In the genomic region with DNA sequence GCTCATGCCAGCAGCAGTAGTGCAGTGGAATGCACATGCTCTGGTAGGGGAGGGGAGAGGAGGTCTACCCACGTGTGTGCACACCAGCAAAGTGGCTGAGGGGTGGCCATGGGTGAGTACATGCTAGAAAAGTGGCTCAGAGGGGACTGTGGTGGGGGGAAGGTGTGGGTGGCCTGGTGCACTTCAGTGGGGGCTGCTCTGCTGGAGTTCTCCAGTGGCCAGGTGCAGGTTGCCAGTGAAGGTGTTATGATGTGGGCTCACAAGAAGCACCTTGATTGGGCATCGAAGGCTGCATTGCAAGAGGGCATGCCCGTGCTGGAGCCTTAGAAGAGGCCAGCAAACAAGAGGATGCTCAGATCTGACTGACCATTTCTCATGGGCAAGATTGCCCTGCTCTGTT, we compare ENCODE assay signal across 23 cellular contexts.
A peak's percentile ranks its signal among the peaks of the same experiment; 100 is the strongest.
DNase-seq lines count a peak whose midpoint lies in the region; ATAC-seq, FAIRE-seq and TF ChIP-seq lines count a peak whose summit lies in the region.
"Had no signal": no experiment of that assay in that cellular context is flagged by ENCODE, and none has a peak within 500 bp of the region (broad histone marks: within the 10 kb centered on the region; RNA-seq: fewer than 3 reads in every experiment).

No MANE protein-coding gene starts in this region.

- H3K27me3 Mint-ChIP-seq in T-helper 17 cell (no peaks in the 10 kb centered on the region), Caco-2 (ENCODE audit: insufficient read depth, unreplicated experiment) (no peaks in the 10 kb centered on the region)
- no peaks in the 10 kb centered on the region for H3K27me3 Mint-ChIP-seq in natural killer cell treated with Interleukin-12 subunit alpha and Interleukin-12 subunit beta and Interleukin-15 and Interleukin-18, amount 100 ng/mL, for 72 hours
- H3K27me3 Mint-ChIP-seq: B cell; CD4-positive, alpha-beta T cell had no signal

- H2BK20ac ChIP-seq in H1 (ENCODE audit: low read length) = no peak overlapping the region

- H3K79me2 ChIP-seq in H1 (ENCODE audit: control insufficient read depth in 1 of 2, insufficient read depth in 2 of 2, low read length in 2 of 2) = no peaks in the 10 kb centered on the region

- H2AFZ ChIP-seq in H1 (ENCODE audit: low read length) = no peak overlapping the region

- no peak for FAIRE-seq in H1 (lab: Jason Lieb, UNC)
- FAIRE-seq: A204.1, GM12878, GM12892, GM18507 had no signal

- H4K8ac ChIP-seq in H1 (ENCODE audit: extremely low read depth, insufficient read depth, low read length) = peak overlapping the region; percentile 25

- H3K23ac ChIP-seq in H1 (ENCODE audit: insufficient read length) = no peak overlapping the region

- no peak overlapping the region for H4K91ac ChIP-seq in H1 (replicated peaks; ENCODE audit: insufficient read length, low read length)

- no peak overlapping the region for H3K14ac ChIP-seq in H1 (ENCODE audit: insufficient read length)

- H2BK5ac ChIP-seq in H1 (ENCODE audit: low read depth, low read length) = no peak overlapping the region

- H3K9me3 ChIP-seq in H1 (ENCODE audit: insufficient read depth in 2 of 2, low read depth in 1 of 2, low read length in 1 of 2) (no peaks in the 10 kb centered on the region), spleen (peaks cover 0 to 61% (median 29%) of the 10 kb centered on the region in 8 donors), T-helper 17 cell (ENCODE audit: control insufficient read depth, low read length, poor library complexity, severe bottlenecking) (no peaks in the 10 kb centered on the region), Caco-2 (no peaks in the 10 kb centered on the region)

- CTCF ChIA-PET in H1 (lab: Charles Lee; ENCODE audit: partially characterized antibody) = no interaction called here
- CTCF ChIA-PET in Caco-2 (lab: Charles Lee) = no interaction called here

- no peaks in the 10 kb centered on the region for H4K20me1 ChIP-seq in H1 (replicated peaks in 1 of 2; ENCODE audit: control insufficient read depth in 1 of 2, insufficient read depth in 2 of 2, low read length in 2 of 2)
- H4K20me1 ChIP-seq: BLaER1 treated with 17β-estradiol and CSF1 and Interleukin-3, amounts not matched to agents 10 nM and 100 nM had no signal

- no peaks in the 10 kb centered on the region for H3K36me3 ChIP-seq in H1 (ENCODE audit: control insufficient read depth in 2 of 4, insufficient read depth in 4 of 4, low read length in 3 of 4)
- no peaks in the 10 kb centered on the region for H3K36me3 ChIP-seq in spleen
- H3K36me3 ChIP-seq in Caco-2 (ENCODE audit: control insufficient read depth, insufficient read depth, low read length) = no peaks in the 10 kb centered on the region
- H3K36me3 ChIP-seq: BLaER1 treated with 17β-estradiol and CSF1 and Interleukin-3, amounts not matched to agents 10 nM and 100 nM had no signal

- no peaks in the 10 kb centered on the region for H3K23me2 ChIP-seq in H1 (ENCODE audit: low read depth, low read length)

- no peak overlapping the region for H3K9ac ChIP-seq in H1 (replicated peaks in 1 of 4; ENCODE audit: extremely low read depth in 1 of 4, low read depth in 3 of 4, low read length in 3 of 4)
- H3K9ac ChIP-seq: BLaER1 treated with 17β-estradiol and CSF1 and Interleukin-3, amounts not matched to agents 10 nM and 100 nM had no signal

- no peak for TF ChIP-seq POLR2A in H1 (IDR thresholded peaks at IDR 0.05; ENCODE audit: control extremely low read depth in 1 of 2, low read depth in 2 of 2, low read length in 2 of 2)
- TF ChIP-seq POLR2A in spleen (IDR thresholded peaks at IDR 0.05) = no peak

- no peaks in the 10 kb centered on the region for H3K4me1 ChIP-seq in H1 (replicated peaks in 1 of 4; ENCODE audit: control insufficient read depth in 3 of 4, insufficient read depth in 4 of 4, low read length in 3 of 4)
- no peaks in the 10 kb centered on the region for H3K4me1 ChIP-seq in spleen
- no peaks in the 10 kb centered on the region for H3K4me1 ChIP-seq in Caco-2

- no peak overlapping the region for H3K4me3 Mint-ChIP-seq in T-helper 17 cell
- no peak overlapping the region for H3K4me3 Mint-ChIP-seq in natural killer cell treated with Interleukin-12 subunit alpha and Interleukin-12 subunit beta and Interleukin-15 and Interleukin-18, amount 100 ng/mL, for 72 hours
- no peak overlapping the region for H3K4me3 Mint-ChIP-seq in Caco-2 (ENCODE audit: unreplicated experiment)
- H3K4me3 Mint-ChIP-seq: B cell; CD4-positive, alpha-beta T cell; CD8-positive, alpha-beta T cell had no signal

- H3K4me3 ChIP-seq in H1 (ENCODE audit: extremely low read depth in 1 of 4, insufficient read depth in 2 of 4, low read depth in 3 of 4, low read length in 4 of 4) = no peak overlapping the region
- no peak overlapping the region for H3K4me3 ChIP-seq in spleen
- H3K4me3 ChIP-seq in Caco-2 (ENCODE audit: low read depth, low read length) = no peak overlapping the region
- H3K4me3 ChIP-seq: BLaER1 treated with 17β-estradiol and CSF1 and Interleukin-3, amounts not matched to agents 10 nM and 100 nM; GM12878 had no signal

- H3K9me3 Mint-ChIP-seq in natural killer cell treated with Interleukin-12 subunit alpha and Interleukin-12 subunit beta and Interleukin-15 and Interleukin-18, amount 100 ng/mL, for 72 hours = peaks cover 18% of the 10 kb centered on the region
- no peaks in the 10 kb centered on the region for H3K9me3 Mint-ChIP-seq in Caco-2 (ENCODE audit: unreplicated experiment)

- no peak overlapping the region for H3K4me2 ChIP-seq in H1 (ENCODE audit: insufficient read depth in 1 of 2, low read depth in 2 of 2, low read length in 2 of 2)
- H3K4me2 ChIP-seq: BLaER1 treated with 17β-estradiol and CSF1 and Interleukin-3, amounts not matched to agents 10 nM and 100 nM had no signal

- no peak overlapping the region for H2BK12ac ChIP-seq in H1 (ENCODE audit: low read depth, low read length)

- H3K27ac Mint-ChIP-seq in T-helper 17 cell = no peak overlapping the region
- H3K27ac Mint-ChIP-seq in natural killer cell treated with Interleukin-12 subunit alpha and Interleukin-12 subunit beta and Interleukin-15 and Interleukin-18, amount 100 ng/mL, for 72 hours = no peak overlapping the region
- H3K27ac Mint-ChIP-seq in Caco-2 (ENCODE audit: unreplicated experiment) = no peak overlapping the region
- H3K27ac Mint-ChIP-seq: B cell; CD4-positive, alpha-beta T cell; CD8-positive, alpha-beta T cell had no signal

- DNase-seq in H1 (ENCODE audit: low read depth in 1 of 2, low spot score in 2 of 2) (no peak), spleen (peak; percentile 51), T-helper 17 cell (no peak), Caco-2 (no peak)
- no peak for DNase-seq in natural killer cell treated with Interleukin-12 subunit alpha and Interleukin-12 subunit beta and Interleukin-15 and Interleukin-18, amount 100 ng/mL, for 72 hours (ENCODE audit: low spot score)
- DNase-seq: 8988T; AML-193; CD4-positive, alpha-beta T cell; CD8-positive, alpha-beta T cell; DMS 273 treated with DMSO at 0.1 percent for 48 hours; DMS153; DMS53; DMS79; DND-41; EL; GDM1 had no signal

- no TSS peak for BruUV-seq in Caco-2 (replicated peaks; lab: Mats Ljungman, UMichigan)

- H2BK120ac ChIP-seq in H1 (replicated peaks; ENCODE audit: low read depth, low read length) = no peak overlapping the region

- TF ChIP-seq CTCF in H1 (IDR thresholded peaks at IDR 0.05; ENCODE audit: control extremely low read depth in 1 of 3, insufficient read depth in 1 of 3, low read depth in 1 of 3, low read length in 3 of 3) (no peak), spleen (IDR thresholded peaks at IDR 0.05 in 8 of 11, conservative IDR thresholded peaks at IDR 0.05 in 3 of 11) (no peak), Caco-2 (IDR thresholded peaks at IDR 0.05; ENCODE audit: insufficient read depth in 1 of 2, low read depth in 1 of 2, low read length in 1 of 2, severe bottlenecking in 1 of 2, unreplicated experiment in 1 of 2) (no peak)

- no peak overlapping the region for H2AK5ac ChIP-seq in H1 (ENCODE audit: low read depth, low read length)

- H4K5ac ChIP-seq in H1 (ENCODE audit: insufficient read length, low read depth, low read length) = no peak overlapping the region

- no peaks in the 10 kb centered on the region for H3K27me3 ChIP-seq in H1 (replicated peaks in 1 of 4; ENCODE audit: control insufficient read depth in 3 of 4, extremely low read depth in 1 of 4, insufficient read depth in 3 of 4, low read length in 3 of 4)
- no peaks in the 10 kb centered on the region for H3K27me3 ChIP-seq in spleen (replicated peaks in 1 of 7)
- H3K27me3 ChIP-seq in Caco-2 (replicated peaks; ENCODE audit: control insufficient read depth, insufficient read depth, low read length) = no peaks in the 10 kb centered on the region
- H3K27me3 ChIP-seq: BLaER1 treated with 17β-estradiol and CSF1 and Interleukin-3, amounts not matched to agents 10 nM and 100 nM had no signal

- no peak for TF ChIP-seq RAD21 in H1 (IDR thresholded peaks at IDR 0.05 in 1 of 2, conservative IDR thresholded peaks at IDR 0.05 in 1 of 2; ENCODE audit: low read depth in 2 of 2, low read length in 2 of 2)

- TF ChIP-seq EP300 in H1 (IDR thresholded peaks at IDR 0.05; ENCODE audit: borderline replicate concordance in 1 of 2, low read depth in 2 of 2, low read length in 2 of 2) = no peak

- H3K18ac ChIP-seq in H1 (ENCODE audit: extremely low read depth, low read length) = no peak overlapping the region

- 66% methylated on average over 3 of the region's 3 CpGs; no CpG with 5 or more reads in 1 of the 2 experiments for WGBS in H1 (ENCODE audit: extremely low coverage in 1 of 2, insufficient coverage in 1 of 2, insufficient read length in 1 of 2, insufficient replicate concordance in 2 of 2, low coverage in 1 of 2, low lambda C conversion rate in 2 of 2, missing lambda C conversion rate in 1 of 2), 2 experiments
- 33 to 74% (median 65%) methylated on average over 3 of the region's 3 CpGs for WGBS in spleen, 5 donors

- no peak overlapping the region for H3K4ac ChIP-seq in H1 (replicated peaks; ENCODE audit: insufficient read length, low read depth, low read length)

- H2BK15ac ChIP-seq in H1 (ENCODE audit: low read length) = no peak overlapping the region

- intact Hi-C loops in spleen (cut with DNase I; ENCODE audit: low total_unique reads) (no loop called here), Caco-2 (cut with micrococcal nuclease; ENCODE audit: unreplicated experiment) (no loop called here)

- H3K27ac ChIP-seq in H1 (ENCODE audit: low read depth, low read length) (no peak overlapping the region), spleen (no peak overlapping the region)
- H3K27ac ChIP-seq: BLaER1 treated with 17β-estradiol and CSF1 and Interleukin-3, amounts not matched to agents 10 nM and 100 nM; C4-2B had no signal

- H3K4me1 Mint-ChIP-seq in T-helper 17 cell (no peaks in the 10 kb centered on the region), Caco-2 (ENCODE audit: low read depth, unreplicated experiment) (no peaks in the 10 kb centered on the region)
- no peaks in the 10 kb centered on the region for H3K4me1 Mint-ChIP-seq in natural killer cell treated with Interleukin-12 subunit alpha and Interleukin-12 subunit beta and Interleukin-15 and Interleukin-18, amount 100 ng/mL, for 72 hours (ENCODE audit: low read depth in 2 of 2)
- H3K4me1 Mint-ChIP-seq: B cell had no signal

- H3K36me3 Mint-ChIP-seq in T-helper 17 cell (ENCODE audit: low read depth) (no peaks in the 10 kb centered on the region), Caco-2 (ENCODE audit: insufficient read depth, unreplicated experiment) (no peaks in the 10 kb centered on the region)
- H3K36me3 Mint-ChIP-seq in natural killer cell treated with Interleukin-12 subunit alpha and Interleukin-12 subunit beta and Interleukin-15 and Interleukin-18, amount 100 ng/mL, for 72 hours = no peaks in the 10 kb centered on the region
- H3K36me3 Mint-ChIP-seq: CD8-positive, alpha-beta T cell had no signal

- POLR2A ChIA-PET in H1 (lab: Charles Lee; ENCODE audit: partially characterized antibody) (no interaction called here), Caco-2 (lab: Charles Lee) (no interaction called here)

- H3K79me1 ChIP-seq in H1 (ENCODE audit: low read depth, low read length) = no peaks in the 10 kb centered on the region

- no peak overlapping the region for H3K56ac ChIP-seq in H1 (replicated peaks; ENCODE audit: insufficient read length, low read depth, low read length)

- ATAC-seq in T-helper 17 cell = no peak
- no peak for ATAC-seq in natural killer cell treated with Interleukin-12 subunit alpha and Interleukin-12 subunit beta and Interleukin-15 and Interleukin-18, amount 100 ng/mL, for 72 hours
- ATAC-seq: CD8-positive, alpha-beta T cell; GM12878 had no signal
